ENCODE assay signal across 18 cellular contexts in the genomic region with DNA sequence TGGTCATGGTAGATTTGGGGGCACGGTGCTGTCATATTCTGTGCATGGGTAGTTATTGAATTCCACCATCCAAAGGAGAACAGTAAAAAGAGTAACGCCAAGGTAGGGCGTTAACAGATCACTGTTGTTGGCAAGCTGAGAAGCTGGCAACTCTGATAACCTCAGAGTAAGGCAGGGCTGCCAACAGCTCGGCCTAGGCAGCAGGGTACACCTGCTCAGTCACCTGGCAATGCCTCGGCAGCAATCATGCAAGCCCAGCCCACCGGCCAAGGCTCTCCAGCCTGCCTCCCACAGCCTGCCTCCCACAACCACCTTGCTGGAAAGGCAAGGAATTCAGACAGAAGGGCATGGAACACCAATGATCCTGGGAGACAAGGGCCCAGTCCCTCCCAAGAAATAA.
"Had no signal": no experiment of that assay in that cellular context is flagged by ENCODE, and none has a peak within 500 bp of the region (broad histone marks: within the 10 kb centered on the region; RNA-seq: fewer than 3 reads in every experiment).

No MANE protein-coding gene starts in this region.

- H3K36me3 ChIP-seq: neural progenitor cell, prostate gland had no signal

- H3K27ac ChIP-seq: cardiac muscle cell, neural progenitor cell, prostate gland, right atrium auricular region, VCaP had no signal

- ATAC-seq: naive thymus-derived CD4-positive, alpha-beta T cell; stimulated activated naive CD8-positive, alpha-beta T cell treated with anti-CD3 and anti-CD28 coated beads, Interleukin-15, Interleukin-2, amounts not matched to agents 100 U/mL and 50 U/mL, for 24 hours had no signal

- H3K27me3 ChIP-seq: cardiac muscle cell, neural progenitor cell, right atrium auricular region had no signal

- H3K4me3 ChIP-seq: cardiac muscle cell, neural progenitor cell, prostate gland, right atrium auricular region had no signal

- H3K9ac ChIP-seq: neural progenitor cell had no signal

- FAIRE-seq: colon had no signal

- H3K4me1 ChIP-seq: prostate gland had no signal

- H3K9me3 ChIP-seq: prostate gland, right atrium auricular region had no signal

- DNase-seq: activated CD4-positive, alpha-beta T cell treated with anti-CD3 and anti-CD28 coated beads for 1 hour; activated gamma-delta T cell treated with Interleukin-2 at 50 U/mL for 16 hours; activated naive CD8-positive, alpha-beta T cell treated with anti-CD3 and anti-CD28 coated beads for 36 hours; amniotic stem cell; erythroblast; foreskin melanocyte; mesenchymal stem cell; naive thymus-derived CD4-positive, alpha-beta T cell; stimulated activated naive CD8-positive, alpha-beta T cell treated with anti-CD3 and anti-CD28 coated beads, Interleukin-15, Interleukin-2, amounts not matched to agents 100 U/mL and 50 U/mL, for 24 hours; SW 1271; T-helper 2 cell; trophoblast cell had no signal
